ENCODE assay signal across 13 cellular contexts in genomic region chr7:77913977-77914607, GRCh38.
DNase-seq lines count a peak whose midpoint lies in the region; ATAC-seq and TF ChIP-seq lines count a peak whose summit lies in the region.
"Had no signal": no experiment of that assay in that cellular context is flagged by ENCODE, and none has a peak within 500 bp of the region (broad histone marks: within the 10 kb centered on the region; RNA-seq: fewer than 3 reads in every experiment).

No MANE protein-coding gene starts in this region.

- DNase-seq in activated CD8-positive, alpha-beta memory T cell treated with anti-CD3 and anti-CD28 coated beads, Interleukin-2, amount 10 ng/mL, durations not matched to agents 7 days and 5 days: no peak
- DNase-seq in activated CD8-positive, alpha-beta memory T cell treated with anti-CD3 and anti-CD28 coated beads, Interleukin-2, amount 50 U/mL, for 48 hours: no peak
- DNase-seq in activated naive CD8-positive, alpha-beta T cell treated with anti-CD3 and anti-CD28 coated beads, Interleukin-2, amount 50 U/mL, for 24 hours: no peak
- peak; percentile 31 for DNase-seq in hepatic stellate cell (ENCODE audit: low spot score)
- DNase-seq in thyroid gland: peak; percentile 57 to 67
- DNase-seq in NCI-H128 (lab: John Stamatoyannopoulos, UW; ENCODE audit: unreplicated experiment): no peak
- DNase-seq in NCI-H187 treated with DMSO at 0.1 percent for 48 hours (lab: John Stamatoyannopoulos, UW): no peak
- DNase-seq: adrenal gland; effector memory CD8-positive, alpha-beta T cell; heart right ventricle; NCI-H2081 treated with DMSO at 0.1 percent for 48 hours; uterus had no signal

- H3K27me3 ChIP-seq in thyroid gland: no peaks in the 10 kb centered on the region
- H3K27me3 ChIP-seq: adrenal gland, heart right ventricle, uterus had no signal

- TF ChIP-seq CTCF in thyroid gland (IDR thresholded peaks at IDR 0.05): no peak

- TF ChIP-seq POLR2A in thyroid gland (IDR thresholded peaks at IDR 0.05): peak in 1 of 2 donors; percentile 8

- no peak overlapping the region for H3K4me3 Mint-ChIP-seq in activated CD8-positive, alpha-beta memory T cell treated with anti-CD3 and anti-CD28 coated beads, Interleukin-2, amount 10 ng/mL, durations not matched to agents 7 days and 5 days
- H3K4me3 Mint-ChIP-seq in activated naive CD8-positive, alpha-beta T cell treated with anti-CD3 and anti-CD28 coated beads, Interleukin-2, amount 50 U/mL, for 24 hours: no peak overlapping the region
- H3K4me3 Mint-ChIP-seq: effector memory CD8-positive, alpha-beta T cell had no signal

- CTCF ChIA-PET in activated CD8-positive, alpha-beta memory T cell treated with anti-CD3 and anti-CD28 coated beads, Interleukin-2, amount 10 ng/mL, durations not matched to agents 7 days and 5 days (lab: Charles Lee): interaction anchor here (0.9 to 1.7 kb wide), 3 partner anchors 9 to 107 kb away, joined by 3 to 7 read pairs (median 4); no protein-coding TSS in a partner anchor

- H3K4me1 ChIP-seq in thyroid gland: peaks cover 5 to 37% of the 10 kb centered on the region in 2 donors
- H3K4me1 ChIP-seq: uterus had no signal

- peaks cover 3% of the 10 kb centered on the region for H3K36me3 Mint-ChIP-seq in activated CD8-positive, alpha-beta memory T cell treated with anti-CD3 and anti-CD28 coated beads, Interleukin-2, amount 10 ng/mL, durations not matched to agents 7 days and 5 days
- peaks cover 11% of the 10 kb centered on the region for H3K36me3 Mint-ChIP-seq in activated naive CD8-positive, alpha-beta T cell treated with anti-CD3 and anti-CD28 coated beads, Interleukin-2, amount 50 U/mL, for 24 hours (ENCODE audit: low read depth)

- H3K4me1 Mint-ChIP-seq in activated CD8-positive, alpha-beta memory T cell treated with anti-CD3 and anti-CD28 coated beads, Interleukin-2, amount 10 ng/mL, durations not matched to agents 7 days and 5 days: peaks cover 11% of the 10 kb centered on the region
- peaks cover 4% of the 10 kb centered on the region for H3K4me1 Mint-ChIP-seq in activated naive CD8-positive, alpha-beta T cell treated with anti-CD3 and anti-CD28 coated beads, Interleukin-2, amount 50 U/mL, for 24 hours

- H3K9me3 ChIP-seq in thyroid gland: no peaks in the 10 kb centered on the region
- H3K9me3 ChIP-seq: adrenal gland, heart right ventricle, uterus had no signal

- H3K27ac ChIP-seq in thyroid gland: peak overlapping the region; percentile 89 to 97 (median 91)
- H3K27ac ChIP-seq: adrenal gland, heart right ventricle, uterus had no signal

- H3K27ac Mint-ChIP-seq in activated CD8-positive, alpha-beta memory T cell treated with anti-CD3 and anti-CD28 coated beads, Interleukin-2, amount 10 ng/mL, durations not matched to agents 7 days and 5 days: peak overlapping the region; percentile 53
- H3K27ac Mint-ChIP-seq in activated naive CD8-positive, alpha-beta T cell treated with anti-CD3 and anti-CD28 coated beads, Interleukin-2, amount 50 U/mL, for 24 hours: peak overlapping the region; percentile 13

- 37 to 44% methylated on average over 4 of the region's 4 CpGs for WGBS in thyroid gland, 2 donors

- H3K36me3 ChIP-seq in thyroid gland: no peaks in the 10 kb centered on the region
- H3K36me3 ChIP-seq: adrenal gland, uterus had no signal

- no peak overlapping the region for H3K4me3 ChIP-seq in thyroid gland (replicated peaks in 1 of 3)
- H3K4me3 ChIP-seq: adrenal gland, heart right ventricle, uterus had no signal

- H3K27me3 Mint-ChIP-seq in activated CD8-positive, alpha-beta memory T cell treated with anti-CD3 and anti-CD28 coated beads, Interleukin-2, amount 10 ng/mL, durations not matched to agents 7 days and 5 days: no peaks in the 10 kb centered on the region
- no peaks in the 10 kb centered on the region for H3K27me3 Mint-ChIP-seq in activated naive CD8-positive, alpha-beta T cell treated with anti-CD3 and anti-CD28 coated beads, Interleukin-2, amount 50 U/mL, for 24 hours
- H3K27me3 Mint-ChIP-seq: effector memory CD8-positive, alpha-beta T cell had no signal

- peak; percentile 49 for ATAC-seq in activated CD8-positive, alpha-beta memory T cell treated with anti-CD3 and anti-CD28 coated beads, Interleukin-2, amount 10 ng/mL, durations not matched to agents 7 days and 5 days
- no peak for ATAC-seq in activated naive CD8-positive, alpha-beta T cell treated with anti-CD3 and anti-CD28 coated beads, Interleukin-2, amount 50 U/mL, for 24 hours
- no peak for ATAC-seq in GM18858 (IDR thresholded peaks at IDR 0.05; ENCODE audit: unreplicated experiment)
- ATAC-seq: effector memory CD8-positive, alpha-beta T cell; heart right ventricle had no signal

- intact Hi-C loops in thyroid gland (cut with DNase I): no loop called here

- H3K9me3 Mint-ChIP-seq in activated CD8-positive, alpha-beta memory T cell treated with anti-CD3 and anti-CD28 coated beads, Interleukin-2, amount 10 ng/mL, durations not matched to agents 7 days and 5 days (ENCODE audit: low read depth): no peaks in the 10 kb centered on the region
- no peaks in the 10 kb centered on the region for H3K9me3 Mint-ChIP-seq in activated naive CD8-positive, alpha-beta T cell treated with anti-CD3 and anti-CD28 coated beads, Interleukin-2, amount 50 U/mL, for 24 hours
- H3K9me3 Mint-ChIP-seq: effector memory CD8-positive, alpha-beta T cell had no signal

Comparison
In these comparisons a context has a peak if more than half of its experiments do, and no peak if none do; other contexts are left out.
1. DNase-seq: peak in hepatic stellate cell (single experiment) and thyroid gland (2 of 2); none in activated CD8-positive, alpha-beta memory T cell treated with anti-CD3 and anti-CD28 coated beads, Interleukin-2, amount 10 ng/mL, durations not matched to agents 7 days and 5 days (single experiment), activated CD8-positive, alpha-beta memory T cell treated with anti-CD3 and anti-CD28 coated beads, Interleukin-2, amount 50 U/mL, for 48 hours (single experiment), activated naive CD8-positive, alpha-beta T cell treated with anti-CD3 and anti-CD28 coated beads, Interleukin-2, amount 50 U/mL, for 24 hours (single experiment), NCI-H128 (single experiment) and NCI-H187 treated with DMSO at 0.1 percent for 48 hours (single experiment).